In genomic region chr9:33452828-33453271, GRCh38 we compare ENCODE assay signal across 9 cellular contexts. TPM values are rescaled to one million over a fixed set of nuclear protein-coding genes. Genes with fewer than 3 reads are reported as not detected.
DNase-seq lines count a peak whose midpoint lies in the region; ATAC-seq and TF ChIP-seq lines count a peak whose summit lies in the region.
"Had no signal": no experiment of that assay in that cellular context is flagged by ENCODE, and none has a peak within 500 bp of the region (broad histone marks: within the 10 kb centered on the region; RNA-seq: fewer than 3 reads in every experiment).

No MANE protein-coding gene starts in this region.

- peak; percentile 96 for TF ChIP-seq CTCF in foreskin keratinocyte (conservative IDR thresholded peaks at IDR 0.05)

- ATAC-seq in foreskin keratinocyte = peak; percentile 92
- ATAC-seq in GM21381 (IDR thresholded peaks at IDR 0.05; ENCODE audit: unreplicated experiment) = no peak
- ATAC-seq in GM21619 (IDR thresholded peaks at IDR 0.05; ENCODE audit: unreplicated experiment) = no peak

- H3K4me1 ChIP-seq in NT2/D1 (ENCODE audit: insufficient read depth, insufficient read length) (peaks cover 9% of the 10 kb centered on the region), foreskin keratinocyte (peaks cover 17% of the 10 kb centered on the region)

- no peaks in the 10 kb centered on the region for H3K9me3 ChIP-seq in NT2/D1 (ENCODE audit: insufficient read depth, low read length)

- H3K4me3 ChIP-seq in H7 (ENCODE audit: insufficient read depth, low read depth, low read length) (no peak overlapping the region), NT2/D1 (ENCODE audit: insufficient read length, low read depth) (no peak overlapping the region)

- peak; percentile 87 for DNase-seq in COLO829 (ENCODE audit: low spot score)
- peak; percentile 89 for DNase-seq in H7
- DNase-seq in NT2/D1 (ENCODE audit: low read depth, low spot score) = peak; percentile 82
- peak; percentile 16 for DNase-seq in activated T-helper 1 cell treated with Interleukin-2 at 50 U/mL for 16 hours (ENCODE audit: low read depth)
- DNase-seq in foreskin keratinocyte = peak; percentile 87 to 96
- peak; percentile 19 for DNase-seq in pulmonary artery endothelial cell (ENCODE audit: low read depth, low spot score)

- H3K36me3 ChIP-seq in H7 (replicated peaks; ENCODE audit: control insufficient read depth, insufficient read depth, low read length) (no peaks in the 10 kb centered on the region), NT2/D1 (ENCODE audit: insufficient read depth, insufficient read length, low read length) (no peaks in the 10 kb centered on the region)

- H3K27me3 ChIP-seq in H7 (ENCODE audit: control insufficient read depth, insufficient read depth, low read length) (peaks cover 8% of the 10 kb centered on the region), NT2/D1 (ENCODE audit: insufficient read depth, insufficient read length) (peaks cover 11% of the 10 kb centered on the region), foreskin keratinocyte (no peaks in the 10 kb centered on the region)

- H3K27ac ChIP-seq in foreskin keratinocyte = peak overlapping the region; percentile 48

- H3K9ac ChIP-seq in NT2/D1 (ENCODE audit: insufficient read length, low read depth) = no peak overlapping the region

RNA-seq across cellular contexts. Expression of gene AQP3, which starts 5.5 kb away (rescaled TPM):
- 0.18 and 2.6 TPM in 2 replicates for total RNA-seq in H7 (2014; rRNA removed; shearing (Covaris generic))
- total RNA-seq in foreskin keratinocyte (129 and 173 TPM in 2 replicates), pulmonary artery endothelial cell (0.20 and 0.78 TPM in 2 replicates)
- polyA plus RNA-seq in foreskin keratinocyte = 138 and 192 TPM in 2 replicates

RNA-seq across cellular contexts. Expression of gene NOL6, which starts 20.9 kb away (rescaled TPM):
- 53.9 and 59.7 TPM in 2 replicates for total RNA-seq in H7 (2014; rRNA removed; shearing (Covaris generic))
- total RNA-seq in foreskin keratinocyte (105 and 109 TPM in 2 replicates), pulmonary artery endothelial cell (28.2 and 41.6 TPM in 2 replicates)
- 79.1 and 80.5 TPM in 2 replicates for polyA plus RNA-seq in foreskin keratinocyte

RNA-seq across cellular contexts. Expression of gene AQP7, which starts 50.5 kb away (rescaled TPM):
- total RNA-seq in H7 (2014; rRNA removed; shearing (Covaris generic)) = not detected in 2 replicates
- not detected in 2 replicates for total RNA-seq in foreskin keratinocyte
- polyA plus RNA-seq in foreskin keratinocyte = not detected in 2 replicates
- not detected in 2 replicates for total RNA-seq in pulmonary artery endothelial cell
- total RNA-seq: activated CD8-positive, alpha-beta memory T cell treated with anti-CD3 and anti-CD28 coated beads for 36 hours had no signal

Comparison
In these comparisons a context has a peak if more than half of its experiments do, and no peak if none do; other contexts are left out.
1. DNase-seq: peak in every context shown above with its lines; median percentile 92 in foreskin keratinocyte; 89 in H7; 87 in COLO829; 82 in NT2/D1; 19 in pulmonary artery endothelial cell; 16 in activated T-helper 1 cell treated with Interleukin-2 at 50 U/mL for 16 hours.
2. RNA of gene AQP3, which starts 5.5 kb away (total RNA-seq): 129 to 173 TPM in foreskin keratinocyte; 0.18 to 2.6 TPM in H7 and 0.20 to 0.78 TPM in pulmonary artery endothelial cell; every median in the first group is over 10 times any median in the second.